In the genomic region with DNA sequence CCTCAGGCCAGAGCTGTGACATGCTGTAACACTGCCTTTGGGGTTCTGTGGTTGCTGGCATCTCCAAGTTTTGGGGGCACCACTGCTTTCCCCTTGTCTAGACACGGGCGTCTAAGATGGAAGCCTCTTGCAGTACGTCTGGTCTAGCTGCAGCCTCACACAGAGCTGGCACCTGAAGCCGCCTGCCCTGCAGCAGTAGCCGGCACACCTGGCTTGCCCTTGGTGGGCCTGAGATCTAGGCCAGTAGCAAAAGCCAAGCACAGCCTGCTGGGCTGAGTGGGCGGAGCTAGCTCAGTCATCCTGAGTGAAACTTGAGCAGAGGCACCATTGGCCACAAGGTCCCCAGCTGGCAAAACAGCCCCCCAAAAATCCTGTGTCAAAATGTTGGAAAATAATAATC, we compare ENCODE assay signal across 24 cellular contexts.
"Had no signal": no experiment of that assay in that cellular context is flagged by ENCODE, and none has a peak within 500 bp of the region (broad histone marks: within the 10 kb centered on the region; RNA-seq: fewer than 3 reads in every experiment).

No MANE protein-coding gene starts in this region.

- H3K27ac Mint-ChIP-seq: endodermal cell; mesothelial cell of epicardium; natural killer cell treated with Interleukin-12 subunit alpha and Interleukin-12 subunit beta and Interleukin-15 and Interleukin-18, amount 100 ng/mL, for 72 hours; stimulated activated memory B cell treated with anti-CD40 and anti-IgM and Interleukin-4, amounts not matched to agents 10 μg/mL and 1 μg/mL and 100 μg/mL, for 72 hours had no signal

- H3K27me3 ChIP-seq: hepatocyte, right lobe of liver, testis, tibial nerve had no signal

- H2AFZ ChIP-seq: hepatocyte, parathyroid adenoma had no signal

- H3K36me3 ChIP-seq: right lobe of liver had no signal

- H3K36me3 Mint-ChIP-seq: mesothelial cell of epicardium; stimulated activated memory B cell treated with anti-CD40 and anti-IgM and Interleukin-4, amounts not matched to agents 10 μg/mL and 1 μg/mL and 100 μg/mL, for 72 hours had no signal

- H3K4me1 ChIP-seq: parathyroid adenoma, psoas muscle, right lobe of liver, testis, tibial nerve had no signal

- ATAC-seq: left colon; left ventricle myocardium superior; natural killer cell treated with Interleukin-12 subunit alpha and Interleukin-12 subunit beta and Interleukin-15 and Interleukin-18, amount 100 ng/mL, for 72 hours; psoas muscle; right lobe of liver; stimulated activated memory B cell treated with anti-CD40 and anti-IgM and Interleukin-4, amounts not matched to agents 10 μg/mL and 1 μg/mL and 100 μg/mL, for 72 hours; stimulated activated naive CD8-positive, alpha-beta T cell treated with anti-CD3 and anti-CD28 coated beads, Interleukin-15, amount 100 ng/mL, for 72 hours had no signal

- H3K4me1 Mint-ChIP-seq: mesothelial cell of epicardium; stimulated activated memory B cell treated with anti-CD40 and anti-IgM and Interleukin-4, amounts not matched to agents 10 μg/mL and 1 μg/mL and 100 μg/mL, for 72 hours; stimulated activated naive CD8-positive, alpha-beta T cell treated with anti-CD3 and anti-CD28 coated beads, Interleukin-15, amount 100 ng/mL, for 72 hours had no signal

- H3K4me2 ChIP-seq: hepatocyte had no signal

- DNase-seq: central memory CD4-positive, alpha-beta T cell; effector CD4-positive, alpha-beta T cell; endodermal cell; erythroblast; foreskin melanocyte; head of caudate nucleus; kidney; left colon; left ventricle myocardium superior; psoas muscle; retina; right lobe of liver; stimulated activated CD4-positive, alpha-beta T cell treated with anti-CD3 and anti-CD28 coated beads, Interleukin-15, amount 100 ng/mL, for 24 hours; stimulated activated CD4-positive, alpha-beta T cell treated with anti-CD3 and anti-CD28 coated beads, Interleukin-1b, Interleukin-23, amount 100 ng/mL, for 48 hours; stimulated activated CD4-positive, alpha-beta T cell treated with anti-CD3 and anti-CD28 coated beads, Interleukin-4, amount 100 ng/mL, for 24 hours; stimulated activated naive CD8-positive, alpha-beta T cell treated with anti-CD3 and anti-CD28 coated beads, Interleukin-15, amount 100 ng/mL, for 72 hours; testis had no signal

- H3K4me3 Mint-ChIP-seq: endodermal cell; mesothelial cell of epicardium; natural killer cell treated with Interleukin-12 subunit alpha and Interleukin-12 subunit beta and Interleukin-15 and Interleukin-18, amount 100 ng/mL, for 72 hours; stimulated activated memory B cell treated with anti-CD40 and anti-IgM and Interleukin-4, amounts not matched to agents 10 μg/mL and 1 μg/mL and 100 μg/mL, for 72 hours; stimulated activated naive CD8-positive, alpha-beta T cell treated with anti-CD3 and anti-CD28 coated beads, Interleukin-15, amount 100 ng/mL, for 72 hours had no signal

- H3K27me3 Mint-ChIP-seq: natural killer cell treated with Interleukin-12 subunit alpha and Interleukin-12 subunit beta and Interleukin-15 and Interleukin-18, amount 100 ng/mL, for 72 hours; stimulated activated memory B cell treated with anti-CD40 and anti-IgM and Interleukin-4, amounts not matched to agents 10 μg/mL and 1 μg/mL and 100 μg/mL, for 72 hours; stimulated activated naive CD8-positive, alpha-beta T cell treated with anti-CD3 and anti-CD28 coated beads, Interleukin-15, amount 100 ng/mL, for 72 hours had no signal

- H3K9ac ChIP-seq: parathyroid adenoma had no signal

- H3K9me3 ChIP-seq: psoas muscle, testis had no signal

- H3K4me3 ChIP-seq: coronary artery, hepatocyte, psoas muscle, right lobe of liver, testis, tibial nerve had no signal

- H3K79me2 ChIP-seq: hepatocyte, parathyroid adenoma had no signal

- H3K27ac ChIP-seq: coronary artery, hepatocyte, parathyroid adenoma, psoas muscle, right lobe of liver, testis, tibial nerve had no signal
